ENCODE assay signal across 8 cellular contexts in genomic region chr1:153958111-153958960, GRCh38. TPM values are rescaled to one million over a fixed set of nuclear protein-coding genes. Genes with fewer than 3 reads are reported as not detected.
DNase-seq lines count a peak whose midpoint lies in the region; ATAC-seq and TF ChIP-seq lines count a peak whose summit lies in the region.

Gene CRTC2, minus strand, starts transcription at chr1:153958612. Its CDS starts 115 bp downstream, at chr1:153958497.

- no peaks in the 10 kb centered on the region for H3K9me2 ChIP-seq in SK-N-SH

- H3K27me3 ChIP-seq in GM06990 (replicated peaks; ENCODE audit: control insufficient read depth, insufficient read depth, low read length) (no peaks in the 10 kb centered on the region), SK-N-SH (ENCODE audit: insufficient read depth) (no peaks in the 10 kb centered on the region)

- no peaks in the 10 kb centered on the region for H3K9me3 ChIP-seq in SK-N-SH

- H3K4me1 ChIP-seq in SK-N-SH (ENCODE audit: control insufficient read depth in 1 of 2, insufficient read depth in 2 of 2, low read depth in 1 of 2, low read length in 1 of 2): peaks cover 5 to 53% of the 10 kb centered on the region in 2 experiments; a peak in 3 of 4 replicates

- peaks cover 21% of the 10 kb centered on the region for H3K36me3 ChIP-seq in GM06990 (ENCODE audit: control insufficient read depth, insufficient read depth, low read length)
- H3K36me3 ChIP-seq in SK-N-SH (replicated peaks in 1 of 2; ENCODE audit: control insufficient read depth in 1 of 2, insufficient read depth in 2 of 2, low read length in 1 of 2): peaks cover 12 to 31% of the 10 kb centered on the region in 2 experiments

- CTCF ChIA-PET in SK-N-SH (lab: Yijun Ruan, JAX): interaction anchor here (0.9 to 8.6 kb wide), 5 partner anchors 9 to 138 kb away, joined by 3 to 51 read pairs (median 10); partner anchors contain the start of genes CREB3L4, DENND4B and RAB13

- DNase-seq in GM06990 (ENCODE audit: extremely low read depth, insufficient read length) (peak; percentile 90), NCI-H1048 (lab: John Stamatoyannopoulos, UW) (peak; percentile 99), SK-N-SH (peak; percentile 97), germinal center (ENCODE audit: low spot score) (peak; percentile 97), non-pigmented ciliary epithelial cell (ENCODE audit: low read depth) (peak; percentile 93), superior temporal gyrus (ENCODE audit: extremely low spot score) (peak; percentile 99)
- DNase-seq in activated naive CD4-positive, alpha-beta T cell treated with anti-CD3 and anti-CD28 coated beads, Interleukin-2, amount 50 U/mL, for 16 hours: peak; percentile 98

- H4K20me1 ChIP-seq in SK-N-SH (ENCODE audit: insufficient read depth): peaks cover 41% of the 10 kb centered on the region

- H3F3A ChIP-seq in SK-N-SH (replicated peaks; ENCODE audit: insufficient read depth): peaks cover 15% of the 10 kb centered on the region

- H3K4me2 ChIP-seq in SK-N-SH: peak within 1 kb of the TSS; percentile 82

- no peak within 1 kb of the TSS for H2AFZ ChIP-seq in SK-N-SH (ENCODE audit: low read depth)

- peak; percentile 64 for ATAC-seq in HG02588 (IDR thresholded peaks at IDR 0.05; ENCODE audit: unreplicated experiment)

- H3K4me3 ChIP-seq in GM06990 (replicated peaks; ENCODE audit: low read depth, low read length): peak within 1 kb of the TSS; percentile 99
- H3K4me3 ChIP-seq in SK-N-SH (ENCODE audit: low read depth in 2 of 2, low read length in 1 of 2): peak within 1 kb of the TSS; percentile 69 to 95

- 0% methylated on average over 39 of the region's 75 CpGs for WGBS in SK-N-SH (ENCODE audit: low lambda C conversion rate)

- TF ChIP-seq EP300 in SK-N-SH (IDR thresholded peaks at IDR 0.05; ENCODE audit: borderline replicate concordance in 1 of 2, low read depth in 1 of 2, low read length in 1 of 2): no peak

- H3K9ac ChIP-seq in SK-N-SH: peak within 1 kb of the TSS; percentile 94

- peaks cover 75% of the 10 kb centered on the region for H3K79me2 ChIP-seq in SK-N-SH (ENCODE audit: insufficient read depth)

- TF ChIP-seq RAD21 in SK-N-SH (IDR thresholded peaks at IDR 0.05; ENCODE audit: low read length): no peak

- POLR2A ChIA-PET in SK-N-SH (lab: Yijun Ruan, JAX): interaction anchor here (0.8 to 4.4 kb wide), 8 partner anchors 9 to 92 kb away, joined by 3 to 32 read pairs (median 4); partner anchors contain the start of genes CREB3L4, DENND4B, GATAD2B and JTB

- peak; percentile 11 for TF ChIP-seq CTCF in GM06990 (IDR thresholded peaks at IDR 0.05; ENCODE audit: insufficient read depth, low read length, poor library complexity, severe bottlenecking)
- TF ChIP-seq CTCF in SK-N-SH (IDR thresholded peaks at IDR 0.05): 0 out of 2 replicates have a peak, but pooled peaks have one; percentile 15

- H3K27ac ChIP-seq in SK-N-SH (ENCODE audit: low read depth in 2 of 2, low read length in 1 of 2): peak within 1 kb of the TSS; percentile 88 to 96

TF ChIP-seq in SK-N-SH, 30 proteins besides CTCF, POLR2A, EP300 and RAD21:
- TF ChIP-seq FOXM1 (IDR thresholded peaks at IDR 0.05; ENCODE audit: low read depth) (no peak), POLR2AphosphoS5 (IDR thresholded peaks at IDR 0.05; ENCODE audit: low read depth, low read length) (peak; percentile 85), IRF3 (IDR thresholded peaks at IDR 0.05; ENCODE audit: low read depth, low read length) (no peak), ELF1 (IDR thresholded peaks at IDR 0.05) (peak; percentile 98), TAF1 (IDR thresholded peaks at IDR 0.05; ENCODE audit: borderline replicate concordance, low read depth, low read length) (peak; percentile 51; the same call in 1 of the 2 replicates), SIN3A (IDR thresholded peaks at IDR 0.05; ENCODE audit: borderline replicate concordance, low read depth, low read length) (0 out of 2 replicates have a peak, but pooled peaks have one; percentile 21), TCF12 (IDR thresholded peaks at IDR 0.05) (peak; percentile 26; the same call in 1 of the 2 replicates), YY1 (IDR thresholded peaks at IDR 0.05; ENCODE audit: low read depth) (peak; percentile 59; the same call in 1 of the 2 replicates), GABPA (IDR thresholded peaks at IDR 0.05; ENCODE audit: low read depth) (peak; percentile 92), CHD2 (IDR thresholded peaks at IDR 0.05; ENCODE audit: low read length, partially characterized antibody) (peak; percentile 96)
TF ChIP-seq in SK-N-SH: peak in this region for 8.

RNA-seq across cellular contexts. Expression of gene CRTC2, which starts in this region (rescaled TPM):
- polyA plus RNA-seq in SK-N-SH (2012; rRNA removed): 25.5 and 26.2 TPM in 2 replicates
- polyA plus RNA-seq in SK-N-SH (2012; cell fraction: cytosol; rRNA removed): 8.8 and 11.5 TPM in 2 replicates
- polyA plus RNA-seq in SK-N-SH (2012; cell fraction: nucleus; rRNA removed): 86.4 and 89.5 TPM in 2 replicates

Comparison
In these comparisons a context has a peak if more than half of its experiments do, and no peak if none do; other contexts are left out.
1. Peak in every context shown above with its lines: DNase-seq, ATAC-seq, H3K4me3 ChIP-seq and H3K27ac ChIP-seq.